Comparison of ENCODE assay signal across 10 cellular contexts in the genomic region with DNA sequence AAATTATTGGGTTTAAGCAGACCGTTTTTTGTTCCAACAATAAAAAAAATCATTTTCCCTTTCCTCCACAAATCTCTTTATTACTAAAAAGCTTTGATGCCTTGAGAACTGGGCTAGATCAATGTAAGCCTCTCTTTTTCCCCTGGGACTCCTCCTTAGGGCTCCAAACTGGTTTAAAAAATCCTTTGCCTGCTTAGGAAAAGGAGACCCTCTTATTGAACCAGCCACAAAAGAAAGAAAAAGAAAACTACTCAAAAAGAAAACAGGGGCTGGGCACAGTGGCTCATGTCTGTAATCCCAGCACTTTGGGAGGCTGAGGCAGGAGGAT. TPM values are rescaled to one million over a fixed set of nuclear protein-coding genes. Genes with fewer than 3 reads are reported as not detected.
DNase-seq lines count a peak whose midpoint lies in the region; ATAC-seq, FAIRE-seq and TF ChIP-seq lines count a peak whose summit lies in the region.
"Had no signal": no experiment of that assay in that cellular context is flagged by ENCODE, and none has a peak within 500 bp of the region (broad histone marks: within the 10 kb centered on the region; RNA-seq: fewer than 3 reads in every experiment).

No MANE protein-coding gene starts in this region.

- H3K27me3 Mint-ChIP-seq in astrocyte (ENCODE audit: low read depth, unreplicated experiment) = no peaks in the 10 kb centered on the region

- no peaks in the 10 kb centered on the region for H4K20me1 ChIP-seq in astrocyte (ENCODE audit: insufficient read depth, low read length)

- H3K27ac ChIP-seq in astrocyte (ENCODE audit: low read depth, low read length) = peak overlapping the region; percentile 94
- peak overlapping the region; percentile 89 for H3K27ac ChIP-seq in mesodermal cell (ENCODE audit: low read depth, low read length, severe bottlenecking)
- H3K27ac ChIP-seq in thyroid gland = peak overlapping the region; percentile 79

- peaks cover 48% of the 10 kb centered on the region for H3K4me1 Mint-ChIP-seq in astrocyte (ENCODE audit: low read depth, unreplicated experiment)

- peaks cover 48% of the 10 kb centered on the region for H3K4me1 ChIP-seq in astrocyte (ENCODE audit: insufficient read depth, low read length)
- H3K4me1 ChIP-seq in mesodermal cell (ENCODE audit: control insufficient read depth, insufficient read depth, low read length, poor library complexity, severe bottlenecking) = peaks cover 22% of the 10 kb centered on the region
- H3K4me1 ChIP-seq in thyroid gland = peaks cover 38 to 41% of the 10 kb centered on the region in 2 donors

- H3K9me3 Mint-ChIP-seq in astrocyte (ENCODE audit: unreplicated experiment) = peaks cover 6% of the 10 kb centered on the region

- TF ChIP-seq POLR2A in thyroid gland (IDR thresholded peaks at IDR 0.05) = no peak

- peak overlapping the region; percentile 69 for H3K9ac ChIP-seq in astrocyte (ENCODE audit: low read length)

- peaks cover 23% of the 10 kb centered on the region for H3K36me3 Mint-ChIP-seq in astrocyte (ENCODE audit: low read depth, unreplicated experiment)

- ATAC-seq in left colon = no peak

- no peak overlapping the region for H2AFZ ChIP-seq in astrocyte (ENCODE audit: low read depth, low read length)

- H3K79me2 ChIP-seq in astrocyte (ENCODE audit: insufficient read depth, low read length) = peaks cover 49% of the 10 kb centered on the region

- WGBS in mesodermal cell (ENCODE audit: insufficient coverage in 2 of 2), 2 experiments = 67 to 100% methylated on average over 1 of the region's 1 CpG
- 38 to 58% methylated on average over 1 of the region's 1 CpG for WGBS in thyroid gland, 2 donors

- peak overlapping the region; percentile 61 for H3K4me2 ChIP-seq in astrocyte (ENCODE audit: low read length)

- H3K4me3 ChIP-seq in astrocyte (ENCODE audit: insufficient read depth, low read depth, low read length) = peak overlapping the region; percentile 17
- H3K4me3 ChIP-seq in mesodermal cell (ENCODE audit: extremely low read depth, insufficient read depth, low read length, poor library complexity, severe bottlenecking) = no peak overlapping the region
- H3K4me3 ChIP-seq in thyroid gland (replicated peaks in 1 of 3) = no peak overlapping the region
- H3K4me3 ChIP-seq: lung had no signal

- TF ChIP-seq CTCF in astrocyte (IDR thresholded peaks at IDR 0.05; ENCODE audit: insufficient read depth, low read depth, low read length) = no peak
- TF ChIP-seq CTCF in thyroid gland (IDR thresholded peaks at IDR 0.05) = no peak

- DNase-seq in NCI-H82 (lab: John Stamatoyannopoulos, UW) (peak; percentile 6), NCI-H82 treated with DMSO at 0.1 percent for 48 hours (lab: John Stamatoyannopoulos, UW; ENCODE audit: unreplicated experiment) (no peak), astrocyte (ENCODE audit: low read depth) (no peak), thyroid gland (no peak), NOMO-1 (lab: John Stamatoyannopoulos, UW; ENCODE audit: unreplicated experiment in 2 of 2) (no peak), left colon (no peak), NCI-H510A treated with DMSO at 0.1 percent for 48 hours (lab: John Stamatoyannopoulos, UW) (no peak)
- DNase-seq: NCI-H526 treated with DMSO at 0.1 percent for 48 hours had no signal

- no peaks in the 10 kb centered on the region for H3K9me3 ChIP-seq in astrocyte (ENCODE audit: insufficient read depth, low read depth, low read length)
- H3K9me3 ChIP-seq in mesodermal cell (ENCODE audit: control insufficient read depth, low read length) = peaks cover 20% of the 10 kb centered on the region
- H3K9me3 ChIP-seq in thyroid gland = no peaks in the 10 kb centered on the region

- no peaks in the 10 kb centered on the region for H3K27me3 ChIP-seq in astrocyte (ENCODE audit: insufficient read depth, low read length)
- H3K27me3 ChIP-seq in thyroid gland = no peaks in the 10 kb centered on the region

- H3K36me3 ChIP-seq in astrocyte (ENCODE audit: insufficient read depth, low read length) (peaks cover 7% of the 10 kb centered on the region), mesodermal cell (ENCODE audit: control insufficient read depth, insufficient read depth, low read length) (peaks cover 44% of the 10 kb centered on the region), thyroid gland (peaks cover 0 to 6% of the 10 kb centered on the region in 2 donors)

- peak overlapping the region; percentile 58 for H3K4me3 Mint-ChIP-seq in astrocyte (ENCODE audit: unreplicated experiment)

- intact Hi-C loops in thyroid gland (cut with DNase I) = no loop called here
- intact Hi-C loops in left colon (cut with DNase I, micrococcal nuclease) = no loop called here

- peak overlapping the region; percentile 99 for H3K27ac Mint-ChIP-seq in astrocyte (ENCODE audit: unreplicated experiment)

- FAIRE-seq in astrocyte (lab: Jason Lieb, UNC) = no peak

RNA-seq across cellular contexts. Expression of a gene that starts 25.0 kb away (rescaled TPM):
- total RNA-seq in astrocyte (70.4 and 73.3 TPM in 2 replicates), thyroid gland (100 to 1,000 TPM in 2 of 4 donors, 10 to 100 TPM in 2; 59.9 to 211 (median 134) TPM), left colon (100 to 1,000 TPM in 1 of 2 donors, 10 to 100 TPM in 1; 66.6 to 154 TPM)
- polyA plus RNA-seq in mesodermal cell (2013, experiment 1 of 2) = 67.2 TPM
- 68.2 TPM for polyA plus RNA-seq in mesodermal cell (2013, experiment 2 of 2)
